2 cellular contexts compared by ENCODE assay signal in the genomic region with DNA sequence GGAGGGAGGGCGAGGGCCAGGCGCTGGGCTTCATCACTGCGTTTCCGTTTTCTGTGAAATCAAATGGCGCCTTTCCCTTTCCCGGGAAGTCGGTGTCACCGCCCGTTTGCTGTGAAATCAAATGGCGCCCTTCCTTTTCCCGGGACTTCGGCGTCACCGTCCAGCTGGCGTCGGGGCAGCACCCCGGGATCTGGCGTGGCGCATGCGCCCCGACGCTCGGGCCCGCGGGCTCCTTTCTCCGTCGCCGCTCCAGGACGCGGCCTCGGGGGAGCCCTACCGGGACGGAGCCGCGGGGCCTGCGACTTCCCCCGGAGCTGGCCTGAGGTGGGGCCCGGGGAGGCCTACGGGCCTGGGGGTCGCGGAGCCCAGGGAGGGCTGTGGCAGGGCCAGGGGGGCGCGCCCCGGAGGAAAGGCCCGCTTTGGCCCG.
TF ChIP-seq lines count a peak whose summit lies in the region.

A gene (plus strand): TSS at position 203 of the 427 bp plus-strand sequence. CDS start 428 bp downstream, outside the sequence.

TF ChIP-seq in H1, 55 proteins besides CTCF, POLR2A, EP300 and RAD21:
- TF ChIP-seq CREB1 (IDR thresholded peaks at IDR 0.05) (no peak), HDAC2 (IDR thresholded peaks at IDR 0.05; ENCODE audit: borderline replicate concordance in 1 of 2, low read depth in 2 of 2, low read length in 2 of 2) (no peak), SP1 (IDR thresholded peaks at IDR 0.05; ENCODE audit: low read depth, low read length) (no peak), TAF1 (IDR thresholded peaks at IDR 0.05; ENCODE audit: low read depth, low read length) (no peak), BCL11A (IDR thresholded peaks at IDR 0.05; ENCODE audit: low read depth in 2 of 2, low read length in 2 of 2) (no peak), RXRA (IDR thresholded peaks at IDR 0.05; ENCODE audit: insufficient read depth, low read depth, low read length) (no peak)
- TF ChIP-seq, protein P1, sequence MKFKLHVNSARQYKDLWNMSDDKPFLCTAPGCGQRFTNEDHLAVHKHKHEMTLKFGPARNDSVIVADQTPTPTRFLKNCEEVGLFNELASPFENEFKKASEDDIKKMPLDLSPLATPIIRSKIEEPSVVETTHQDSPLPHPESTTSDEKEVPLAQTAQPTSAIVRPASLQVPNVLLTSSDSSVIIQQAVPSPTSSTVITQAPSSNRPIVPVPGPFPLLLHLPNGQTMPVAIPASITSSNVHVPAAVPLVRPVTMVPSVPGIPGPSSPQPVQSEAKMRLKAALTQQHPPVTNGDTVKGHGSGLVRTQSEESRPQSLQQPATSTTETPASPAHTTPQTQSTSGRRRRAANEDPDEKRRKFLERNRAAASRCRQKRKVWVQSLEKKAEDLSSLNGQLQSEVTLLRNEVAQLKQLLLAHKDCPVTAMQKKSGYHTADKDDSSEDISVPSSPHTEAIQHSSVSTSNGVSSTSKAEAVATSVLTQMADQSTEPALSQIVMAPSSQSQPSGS (IDR thresholded peaks at IDR 0.05; ENCODE audit: low read length): no peak

TF ChIP-seq in HepG2, 621 proteins besides CTCF, POLR2A, EP300 and RAD21:
- TF ChIP-seq ZNF207 (IDR thresholded peaks at IDR 0.05; ENCODE audit: borderline replicate concordance): no peak
- no peak for TF ChIP-seq MED1 (CRISPR knock-in tag; IDR thresholded peaks at IDR 0.05)
- TF ChIP-seq, protein P2, sequence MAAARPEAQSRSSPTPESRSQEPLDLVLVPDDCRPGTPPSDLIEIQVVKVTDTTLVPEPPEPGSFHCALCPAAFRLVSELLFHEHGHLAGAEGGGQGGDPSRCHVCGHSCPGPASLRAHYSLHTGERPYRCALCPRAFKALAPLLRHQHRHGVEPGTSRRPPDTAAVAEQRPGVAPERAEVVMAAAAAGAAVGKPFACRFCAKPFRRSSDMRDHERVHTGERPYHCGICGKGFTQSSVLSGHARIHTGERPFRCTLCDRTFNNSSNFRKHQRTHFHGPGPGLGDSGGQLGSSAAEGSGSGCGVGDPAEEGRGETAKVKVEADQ (CRISPR knock-in tag; IDR thresholded peaks at IDR 0.05; ENCODE audit: borderline replicate concordance): no peak
- TF ChIP-seq, protein P3, sequence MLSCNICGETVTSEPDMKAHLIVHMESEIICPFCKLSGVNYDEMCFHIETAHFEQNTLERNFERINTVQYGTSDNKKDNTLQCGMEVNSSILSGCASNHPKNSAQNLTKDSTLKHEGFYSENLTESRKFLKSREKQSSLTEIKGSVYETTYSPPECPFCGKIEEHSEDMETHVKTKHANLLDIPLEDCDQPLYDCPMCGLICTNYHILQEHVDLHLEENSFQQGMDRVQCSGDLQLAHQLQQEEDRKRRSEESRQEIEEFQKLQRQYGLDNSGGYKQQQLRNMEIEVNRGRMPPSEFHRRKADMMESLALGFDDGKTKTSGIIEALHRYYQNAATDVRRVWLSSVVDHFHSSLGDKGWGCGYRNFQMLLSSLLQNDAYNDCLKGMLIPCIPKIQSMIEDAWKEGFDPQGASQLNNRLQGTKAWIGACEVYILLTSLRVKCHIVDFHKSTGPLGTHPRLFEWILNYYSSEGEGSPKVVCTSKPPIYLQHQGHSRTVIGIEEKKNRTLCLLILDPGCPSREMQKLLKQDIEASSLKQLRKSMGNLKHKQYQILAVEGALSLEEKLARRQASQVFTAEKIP (CRISPR knock-in tag; IDR thresholded peaks at IDR 0.05; ENCODE audit: borderline replicate concordance): no peak
- no peak for TF ChIP-seq ZNF432 (CRISPR knock-in tag; IDR thresholded peaks at IDR 0.05; ENCODE audit: borderline replicate concordance)
- TF ChIP-seq ZNF772 (CRISPR knock-in tag; IDR thresholded peaks at IDR 0.05): no peak
- TF ChIP-seq MXD4 (CRISPR knock-in tag; IDR thresholded peaks at IDR 0.05): no peak
- TF ChIP-seq, protein P4, sequence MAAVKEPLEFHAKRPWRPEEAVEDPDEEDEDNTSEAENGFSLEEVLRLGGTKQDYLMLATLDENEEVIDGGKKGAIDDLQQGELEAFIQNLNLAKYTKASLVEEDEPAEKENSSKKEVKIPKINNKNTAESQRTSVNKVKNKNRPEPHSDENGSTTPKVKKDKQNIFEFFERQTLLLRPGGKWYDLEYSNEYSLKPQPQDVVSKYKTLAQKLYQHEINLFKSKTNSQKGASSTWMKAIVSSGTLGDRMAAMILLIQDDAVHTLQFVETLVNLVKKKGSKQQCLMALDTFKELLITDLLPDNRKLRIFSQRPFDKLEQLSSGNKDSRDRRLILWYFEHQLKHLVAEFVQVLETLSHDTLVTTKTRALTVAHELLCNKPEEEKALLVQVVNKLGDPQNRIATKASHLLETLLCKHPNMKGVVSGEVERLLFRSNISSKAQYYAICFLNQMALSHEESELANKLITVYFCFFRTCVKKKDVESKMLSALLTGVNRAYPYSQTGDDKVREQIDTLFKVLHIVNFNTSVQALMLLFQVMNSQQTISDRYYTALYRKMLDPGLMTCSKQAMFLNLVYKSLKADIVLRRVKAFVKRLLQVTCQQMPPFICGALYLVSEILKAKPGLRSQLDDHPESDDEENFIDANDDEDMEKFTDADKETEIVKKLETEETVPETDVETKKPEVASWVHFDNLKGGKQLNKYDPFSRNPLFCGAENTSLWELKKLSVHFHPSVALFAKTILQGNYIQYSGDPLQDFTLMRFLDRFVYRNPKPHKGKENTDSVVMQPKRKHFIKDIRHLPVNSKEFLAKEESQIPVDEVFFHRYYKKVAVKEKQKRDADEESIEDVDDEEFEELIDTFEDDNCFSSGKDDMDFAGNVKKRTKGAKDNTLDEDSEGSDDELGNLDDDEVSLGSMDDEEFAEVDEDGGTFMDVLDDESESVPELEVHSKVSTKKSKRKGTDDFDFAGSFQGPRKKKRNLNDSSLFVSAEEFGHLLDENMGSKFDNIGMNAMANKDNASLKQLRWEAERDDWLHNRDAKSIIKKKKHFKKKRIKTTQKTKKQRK (IDR thresholded peaks at IDR 0.05; ENCODE audit: low read length): no peak
- TF ChIP-seq, protein P5, sequence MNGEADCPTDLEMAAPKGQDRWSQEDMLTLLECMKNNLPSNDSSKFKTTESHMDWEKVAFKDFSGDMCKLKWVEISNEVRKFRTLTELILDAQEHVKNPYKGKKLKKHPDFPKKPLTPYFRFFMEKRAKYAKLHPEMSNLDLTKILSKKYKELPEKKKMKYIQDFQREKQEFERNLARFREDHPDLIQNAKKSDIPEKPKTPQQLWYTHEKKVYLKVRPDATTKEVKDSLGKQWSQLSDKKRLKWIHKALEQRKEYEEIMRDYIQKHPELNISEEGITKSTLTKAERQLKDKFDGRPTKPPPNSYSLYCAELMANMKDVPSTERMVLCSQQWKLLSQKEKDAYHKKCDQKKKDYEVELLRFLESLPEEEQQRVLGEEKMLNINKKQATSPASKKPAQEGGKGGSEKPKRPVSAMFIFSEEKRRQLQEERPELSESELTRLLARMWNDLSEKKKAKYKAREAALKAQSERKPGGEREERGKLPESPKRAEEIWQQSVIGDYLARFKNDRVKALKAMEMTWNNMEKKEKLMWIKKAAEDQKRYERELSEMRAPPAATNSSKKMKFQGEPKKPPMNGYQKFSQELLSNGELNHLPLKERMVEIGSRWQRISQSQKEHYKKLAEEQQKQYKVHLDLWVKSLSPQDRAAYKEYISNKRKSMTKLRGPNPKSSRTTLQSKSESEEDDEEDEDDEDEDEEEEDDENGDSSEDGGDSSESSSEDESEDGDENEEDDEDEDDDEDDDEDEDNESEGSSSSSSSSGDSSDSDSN (CRISPR knock-in tag; IDR thresholded peaks at IDR 0.05): no peak
- TF ChIP-seq, protein P6, sequence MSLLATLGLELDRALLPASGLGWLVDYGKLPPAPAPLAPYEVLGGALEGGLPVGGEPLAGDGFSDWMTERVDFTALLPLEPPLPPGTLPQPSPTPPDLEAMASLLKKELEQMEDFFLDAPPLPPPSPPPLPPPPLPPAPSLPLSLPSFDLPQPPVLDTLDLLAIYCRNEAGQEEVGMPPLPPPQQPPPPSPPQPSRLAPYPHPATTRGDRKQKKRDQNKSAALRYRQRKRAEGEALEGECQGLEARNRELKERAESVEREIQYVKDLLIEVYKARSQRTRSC (CRISPR knock-in tag; IDR thresholded peaks at IDR 0.05; ENCODE audit: low read depth): no peak
- TF ChIP-seq, protein P7, sequence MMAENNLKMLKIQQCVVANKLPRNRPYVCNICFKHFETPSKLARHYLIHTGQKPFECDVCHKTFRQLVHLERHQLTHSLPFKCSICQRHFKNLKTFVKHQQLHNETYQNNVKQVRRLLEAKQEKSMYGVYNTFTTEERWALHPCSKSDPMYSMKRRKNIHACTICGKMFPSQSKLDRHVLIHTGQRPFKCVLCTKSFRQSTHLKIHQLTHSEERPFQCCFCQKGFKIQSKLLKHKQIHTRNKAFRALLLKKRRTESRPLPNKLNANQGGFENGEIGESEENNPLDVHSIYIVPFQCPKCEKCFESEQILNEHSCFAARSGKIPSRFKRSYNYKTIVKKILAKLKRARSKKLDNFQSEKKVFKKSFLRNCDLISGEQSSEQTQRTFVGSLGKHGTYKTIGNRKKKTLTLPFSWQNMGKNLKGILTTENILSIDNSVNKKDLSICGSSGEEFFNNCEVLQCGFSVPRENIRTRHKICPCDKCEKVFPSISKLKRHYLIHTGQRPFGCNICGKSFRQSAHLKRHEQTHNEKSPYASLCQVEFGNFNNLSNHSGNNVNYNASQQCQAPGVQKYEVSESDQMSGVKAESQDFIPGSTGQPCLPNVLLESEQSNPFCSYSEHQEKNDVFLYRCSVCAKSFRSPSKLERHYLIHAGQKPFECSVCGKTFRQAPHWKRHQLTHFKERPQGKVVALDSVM (CRISPR knock-in tag; IDR thresholded peaks at IDR 0.05): no peak
- TF ChIP-seq, protein P8, sequence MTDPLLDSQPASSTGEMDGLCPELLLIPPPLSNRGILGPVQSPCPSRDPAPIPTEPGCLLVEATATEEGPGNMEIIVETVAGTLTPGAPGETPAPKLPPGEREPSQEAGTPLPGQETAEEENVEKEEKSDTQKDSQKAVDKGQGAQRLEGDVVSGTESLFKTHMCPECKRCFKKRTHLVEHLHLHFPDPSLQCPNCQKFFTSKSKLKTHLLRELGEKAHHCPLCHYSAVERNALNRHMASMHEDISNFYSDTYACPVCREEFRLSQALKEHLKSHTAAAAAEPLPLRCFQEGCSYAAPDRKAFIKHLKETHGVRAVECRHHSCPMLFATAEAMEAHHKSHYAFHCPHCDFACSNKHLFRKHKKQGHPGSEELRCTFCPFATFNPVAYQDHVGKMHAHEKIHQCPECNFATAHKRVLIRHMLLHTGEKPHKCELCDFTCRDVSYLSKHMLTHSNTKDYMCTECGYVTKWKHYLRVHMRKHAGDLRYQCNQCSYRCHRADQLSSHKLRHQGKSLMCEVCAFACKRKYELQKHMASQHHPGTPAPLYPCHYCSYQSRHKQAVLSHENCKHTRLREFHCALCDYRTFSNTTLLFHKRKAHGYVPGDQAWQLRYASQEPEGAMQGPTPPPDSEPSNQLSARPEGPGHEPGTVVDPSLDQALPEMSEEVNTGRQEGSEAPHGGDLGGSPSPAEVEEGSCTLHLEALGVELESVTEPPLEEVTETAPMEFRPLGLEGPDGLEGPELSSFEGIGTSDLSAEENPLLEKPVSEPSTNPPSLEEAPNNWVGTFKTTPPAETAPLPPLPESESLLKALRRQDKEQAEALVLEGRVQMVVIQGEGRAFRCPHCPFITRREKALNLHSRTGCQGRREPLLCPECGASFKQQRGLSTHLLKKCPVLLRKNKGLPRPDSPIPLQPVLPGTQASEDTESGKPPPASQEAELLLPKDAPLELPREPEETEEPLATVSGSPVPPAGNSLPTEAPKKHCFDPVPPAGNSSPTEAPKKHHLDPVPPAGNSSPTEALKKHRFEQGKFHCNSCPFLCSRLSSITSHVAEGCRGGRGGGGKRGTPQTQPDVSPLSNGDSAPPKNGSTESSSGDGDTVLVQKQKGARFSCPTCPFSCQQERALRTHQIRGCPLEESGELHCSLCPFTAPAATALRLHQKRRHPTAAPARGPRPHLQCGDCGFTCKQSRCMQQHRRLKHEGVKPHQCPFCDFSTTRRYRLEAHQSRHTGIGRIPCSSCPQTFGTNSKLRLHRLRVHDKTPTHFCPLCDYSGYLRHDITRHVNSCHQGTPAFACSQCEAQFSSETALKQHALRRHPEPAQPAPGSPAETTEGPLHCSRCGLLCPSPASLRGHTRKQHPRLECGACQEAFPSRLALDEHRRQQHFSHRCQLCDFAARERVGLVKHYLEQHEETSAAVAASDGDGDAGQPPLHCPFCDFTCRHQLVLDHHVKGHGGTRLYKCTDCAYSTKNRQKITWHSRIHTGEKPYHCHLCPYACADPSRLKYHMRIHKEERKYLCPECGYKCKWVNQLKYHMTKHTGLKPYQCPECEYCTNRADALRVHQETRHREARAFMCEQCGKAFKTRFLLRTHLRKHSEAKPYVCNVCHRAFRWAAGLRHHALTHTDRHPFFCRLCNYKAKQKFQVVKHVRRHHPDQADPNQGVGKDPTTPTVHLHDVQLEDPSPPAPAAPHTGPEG (CRISPR knock-in tag; IDR thresholded peaks at IDR 0.05): no peak
- no peak for TF ChIP-seq JUND (CRISPR knock-in tag; IDR thresholded peaks at IDR 0.05)
- no peak for TF ChIP-seq ZNF782 (CRISPR knock-in tag; IDR thresholded peaks at IDR 0.05; ENCODE audit: borderline replicate concordance)
- TF ChIP-seq, protein P9, sequence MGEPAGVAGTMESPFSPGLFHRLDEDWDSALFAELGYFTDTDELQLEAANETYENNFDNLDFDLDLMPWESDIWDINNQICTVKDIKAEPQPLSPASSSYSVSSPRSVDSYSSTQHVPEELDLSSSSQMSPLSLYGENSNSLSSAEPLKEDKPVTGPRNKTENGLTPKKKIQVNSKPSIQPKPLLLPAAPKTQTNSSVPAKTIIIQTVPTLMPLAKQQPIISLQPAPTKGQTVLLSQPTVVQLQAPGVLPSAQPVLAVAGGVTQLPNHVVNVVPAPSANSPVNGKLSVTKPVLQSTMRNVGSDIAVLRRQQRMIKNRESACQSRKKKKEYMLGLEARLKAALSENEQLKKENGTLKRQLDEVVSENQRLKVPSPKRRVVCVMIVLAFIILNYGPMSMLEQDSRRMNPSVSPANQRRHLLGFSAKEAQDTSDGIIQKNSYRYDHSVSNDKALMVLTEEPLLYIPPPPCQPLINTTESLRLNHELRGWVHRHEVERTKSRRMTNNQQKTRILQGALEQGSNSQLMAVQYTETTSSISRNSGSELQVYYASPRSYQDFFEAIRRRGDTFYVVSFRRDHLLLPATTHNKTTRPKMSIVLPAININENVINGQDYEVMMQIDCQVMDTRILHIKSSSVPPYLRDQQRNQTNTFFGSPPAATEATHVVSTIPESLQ (CRISPR knock-in tag; conservative IDR thresholded peaks at IDR 0.05): no peak
- TF ChIP-seq SMARCC2 (IDR thresholded peaks at IDR 0.05): no peak
- TF ChIP-seq SUZ12 (IDR thresholded peaks at IDR 0.05; ENCODE audit: low read depth, low read length): no peak
- TF ChIP-seq SNRNP70 (IDR thresholded peaks at IDR 0.05; ENCODE audit: low read depth, low read length): no peak
- no peak for TF ChIP-seq ZNF496 (CRISPR knock-in tag; IDR thresholded peaks at IDR 0.05; ENCODE audit: insufficient replicate concordance)
- TF ChIP-seq ZNF282 (IDR thresholded peaks at IDR 0.05; ENCODE audit: partially characterized antibody): no peak
